ENCODE assay signal across 8 cellular contexts in genomic region chr11:63681208-63682044, GRCh38. TPM values are rescaled to one million over a fixed set of nuclear protein-coding genes. Genes with fewer than 3 reads are reported as not detected.
DNase-seq lines count a peak whose midpoint lies in the region; ATAC-seq lines count a peak whose summit lies in the region.

Gene RTN3, plus strand, starts transcription at chr11:63681500. Its CDS starts 137 bp downstream, at chr11:63681637.

- H3K27me3 ChIP-seq in BLaER1 treated with 17β-estradiol and CSF1 and Interleukin-3, amounts not matched to agents 10 nM and 100 nM, result no peaks in the 10 kb centered on the region

- no peaks in the 10 kb centered on the region for H3K9me3 ChIP-seq in BLaER1 treated with 17β-estradiol and CSF1 and Interleukin-3, amounts not matched to agents 10 nM and 100 nM (replicated peaks in 1 of 11)

- peaks cover 0 to 15% (median 6%) of the 10 kb centered on the region in 11 experiments; a peak in 6 of 22 replicates for H3K36me3 ChIP-seq in BLaER1 treated with 17β-estradiol and CSF1 and Interleukin-3, amounts not matched to agents 10 nM and 100 nM

- H4K20me1 ChIP-seq in BLaER1 treated with 17β-estradiol and CSF1 and Interleukin-3, amounts not matched to agents 10 nM and 100 nM, result peaks cover 0 to 46% (median 25%) of the 10 kb centered on the region in 11 experiments; a peak in 16 of 22 replicates

- ATAC-seq in GM19351 (IDR thresholded peaks at IDR 0.05; ENCODE audit: unreplicated experiment) (peak; percentile 84), HG03521 (IDR thresholded peaks at IDR 0.05; ENCODE audit: unreplicated experiment) (peak; percentile 83), left lobe of liver (peak; percentile 93)

- H3K4me3 ChIP-seq in BLaER1 treated with 17β-estradiol and CSF1 and Interleukin-3, amounts not matched to agents 10 nM and 100 nM, result peak within 1 kb of the TSS; percentile 82 to 98 (median 92)

- DNase-seq in NCI-H748 (lab: John Stamatoyannopoulos, UW; ENCODE audit: unreplicated experiment) (peak; percentile 99), dedifferentiated amniotic fluid mesenchymal stem cell (ENCODE audit: extremely low spot score) (peak; percentile 90), left lobe of liver (ENCODE audit: low spot score) (peak; percentile 99)
- peak; percentile 98 for DNase-seq in activated CD4-positive, alpha-beta T cell treated with anti-CD3 and anti-CD28 coated beads, Interleukin-2, amount 50 U/mL, for 1 hour
- DNase-seq in stimulated activated CD4-positive, alpha-beta T cell treated with anti-CD3 and anti-CD28 coated beads, Interleukin-2, amount 100 ng/mL, for 4 hours (ENCODE audit: low read depth), result peak; percentile 98

- H3K9ac ChIP-seq in BLaER1 treated with 17β-estradiol and CSF1 and Interleukin-3, amounts not matched to agents 10 nM and 100 nM, result peak within 1 kb of the TSS; percentile 84 to 93 (median 89)

- H3K4me1 ChIP-seq in BLaER1 treated with 17β-estradiol and CSF1 and Interleukin-3, amounts not matched to agents 10 nM and 100 nM, result peaks cover 33 to 49% (median 43%) of the 10 kb centered on the region in 10 experiments

- H3K27ac ChIP-seq in BLaER1 treated with 17β-estradiol and CSF1 and Interleukin-3, amounts not matched to agents 10 nM and 100 nM, result peak within 1 kb of the TSS; percentile 66 to 89 (median 86)

- H3K4me2 ChIP-seq in BLaER1 treated with 17β-estradiol and CSF1 and Interleukin-3, amounts not matched to agents 10 nM and 100 nM, result peak within 1 kb of the TSS; percentile 90 to 97 (median 96)

RNA-seq across cellular contexts. Expression of gene RTN3, which starts in this region (rescaled TPM):
- total RNA-seq in left lobe of liver, result 50.0 TPM

Comparison
In these comparisons a context has a peak if more than half of its experiments do, and no peak if none do; other contexts are left out.
1. Peak in every context shown above with its lines: DNase-seq, ATAC-seq, H3K4me3 ChIP-seq and H3K27ac ChIP-seq.